ENCODE assay signal across 8 cellular contexts in genomic region chr3:142963266-142964149, GRCh38. TPM values are rescaled to one million over a fixed set of nuclear protein-coding genes. Genes with fewer than 3 reads are reported as not detected.
DNase-seq lines count a peak whose midpoint lies in the region; ATAC-seq, FAIRE-seq and TF ChIP-seq lines count a peak whose summit lies in the region.

PAQR9 (minus strand) TSS chr3:142963674; CDS start chr3:142963336, 338 bp downstream.

- FAIRE-seq in A549 (lab: Jason Lieb, UNC), result no peak

- H3K4me2 ChIP-seq in A549, result peak within 1 kb of the TSS; percentile 83
- H3K4me2 ChIP-seq in smooth muscle cell, result peak within 1 kb of the TSS; percentile 93

- H3K36me3 ChIP-seq in ascending aorta, result no peaks in the 10 kb centered on the region
- H3K36me3 ChIP-seq in iPS DF 6.9 (ENCODE audit: control insufficient read depth, insufficient read depth, low read length), result no peaks in the 10 kb centered on the region
- H3K36me3 ChIP-seq in smooth muscle cell (ENCODE audit: low read depth), result no peaks in the 10 kb centered on the region

- no peaks in the 10 kb centered on the region for H4K20me1 ChIP-seq in smooth muscle cell (ENCODE audit: low read depth)

- no peaks in the 10 kb centered on the region for H3F3A ChIP-seq in smooth muscle cell (ENCODE audit: low read depth)

- H3K4me3 ChIP-seq in A549, result peak within 1 kb of the TSS; percentile 59
- peak within 1 kb of the TSS; percentile 52 for H3K4me3 ChIP-seq in LNCaP clone FGC (ENCODE audit: low read depth, low read length)
- H3K4me3 ChIP-seq in ascending aorta, result peak within 1 kb of the TSS; percentile 68 to 83
- H3K4me3 ChIP-seq in iPS DF 6.9 (ENCODE audit: low read length), result peak within 1 kb of the TSS; percentile 61; the same call in 1 of the 2 replicates
- H3K4me3 ChIP-seq in smooth muscle cell, result peak within 1 kb of the TSS; percentile 67

- intact Hi-C loops in ascending aorta (cut with DNase I), result no loop called here

- TF ChIP-seq CTCF in A549 (IDR thresholded peaks at IDR 0.05) (peak; percentile 35; the same call in 2 of the 3 replicates), GM10266 (IDR thresholded peaks at IDR 0.05; ENCODE audit: control insufficient read depth, insufficient read depth, low read depth, missing control alignments) (no peak), LNCaP clone FGC (IDR thresholded peaks at IDR 0.05; ENCODE audit: control insufficient read depth, extremely low read depth, insufficient read depth) (no peak), ascending aorta (IDR thresholded peaks at IDR 0.05) (no peak), smooth muscle cell (IDR thresholded peaks at IDR 0.05; ENCODE audit: borderline replicate concordance, insufficient read depth, poor library complexity, severe bottlenecking) (no peak)

- H3K9ac ChIP-seq in smooth muscle cell (ENCODE audit: low read depth), result peak within 1 kb of the TSS; percentile 53

- H3K9me3 ChIP-seq in A549 (no peaks in the 10 kb centered on the region), ascending aorta (no peaks in the 10 kb centered on the region), iPS DF 6.9 (ENCODE audit: control insufficient read depth, insufficient read depth, low read length) (no peaks in the 10 kb centered on the region), smooth muscle cell (replicated peaks; ENCODE audit: low read depth) (no peaks in the 10 kb centered on the region)

- TF ChIP-seq RAD21 in A549 (conservative IDR thresholded peaks at IDR 0.05 in 1 of 2, IDR thresholded peaks at IDR 0.05 in 1 of 2), result peak in 1 of 2 experiments; percentile 14; a peak in 1 of 5 replicates

- ATAC-seq in A549, result peak; percentile 71 to 82

- 0% methylated on average over 5 of the region's 126 CpGs for whole genome bisulfite sequencing in A549 (ENCODE audit: missing lambda C conversion rate)
- no CpG with 5 or more reads among the region's 126 CpGs for WGBS in iPS DF 6.9 (ENCODE audit: insufficient coverage, insufficient read length)
- under 1% methylated on average over 92 of the region's 126 CpGs for WGBS in smooth muscle cell (ENCODE audit: low lambda C conversion rate)

- DNase-seq in A549 (ENCODE audit: low read depth in 1 of 2, low spot score in 1 of 2), result peak; percentile 44 to 58
- peak; percentile 57 for DNase-seq in GM10266 (ENCODE audit: extremely low spot score)
- DNase-seq in LNCaP clone FGC (ENCODE audit: low read depth), result no peak
- no peak for DNase-seq in ascending aorta (ENCODE audit: low spot score in 2 of 2)
- no peak for DNase-seq in iPS DF 6.9 (ENCODE audit: low read depth, low spot score)
- DNase-seq in smooth muscle cell (lab: John Stamatoyannopoulos, UW; ENCODE audit: unreplicated experiment), result no peak
- DNase-seq in SW480 (ENCODE audit: low spot score), result no peak
- DNase-seq in cortex of kidney (lab: John Stamatoyannopoulos, UW), result no peak

- no peak; the same call in none of the 2 replicates for TF ChIP-seq POLR2A in A549 (IDR thresholded peaks at IDR 0.05; ENCODE audit: low read length)

- CTCF ChIA-PET in A549 (lab: Yijun Ruan, JAX), result interaction anchor here (0.7 to 2.5 kb wide), 9 partner anchors 10 to 135 kb away, joined by 3 to 9 read pairs (median 3); no protein-coding TSS in a partner anchor

- H3K27me3 ChIP-seq in ascending aorta (no peaks in the 10 kb centered on the region), iPS DF 6.9 (ENCODE audit: control insufficient read depth, insufficient read depth, low read length) (peaks cover 9% of the 10 kb centered on the region; the same call in 1 of the 2 replicates), smooth muscle cell (ENCODE audit: low read depth) (peaks cover 51% of the 10 kb centered on the region)

- TF ChIP-seq EP300 in A549 (IDR thresholded peaks at IDR 0.05), result no peak

- H3K79me2 ChIP-seq in smooth muscle cell (ENCODE audit: low read depth), result no peaks in the 10 kb centered on the region

- H2AFZ ChIP-seq in smooth muscle cell (ENCODE audit: low read depth), result peak within 1 kb of the TSS; percentile 87

- H3K27ac ChIP-seq in A549 (peak within 1 kb of the TSS; percentile 71 to 94), ascending aorta (no peak within 1 kb of the TSS), iPS DF 6.9 (ENCODE audit: low read length) (no peak within 1 kb of the TSS), smooth muscle cell (ENCODE audit: low read depth) (no peak within 1 kb of the TSS)

- POLR2A ChIA-PET in A549 (lab: Yijun Ruan, JAX), result interaction anchor here (1.0 kb wide), 1 partner anchor 135 kb away, joined by 3 read pairs; no protein-coding TSS in a partner anchor

- peaks cover 43% of the 10 kb centered on the region for H3K4me1 ChIP-seq in A549
- H3K4me1 ChIP-seq in ascending aorta, result peaks cover 0 to 4% of the 10 kb centered on the region in 2 donors
- peaks cover 5% of the 10 kb centered on the region; the same call in 1 of the 2 replicates for H3K4me1 ChIP-seq in iPS DF 6.9 (ENCODE audit: control insufficient read depth, insufficient read depth, low read length)
- H3K4me1 ChIP-seq in smooth muscle cell (ENCODE audit: low read depth), result no peaks in the 10 kb centered on the region

TF ChIP-seq in A549, 52 proteins besides CTCF, POLR2A, EP300 and RAD21:
- TF ChIP-seq BHLHE40 (IDR thresholded peaks at IDR 0.05; ENCODE audit: low read depth, low read length), result no peak
- peak; percentile 65; the same call in 1 of the 2 replicates for TF ChIP-seq PHF8 (IDR thresholded peaks at IDR 0.05; ENCODE audit: borderline replicate concordance, low read depth)
- 0 out of 2 replicates have a peak, but pooled peaks have one; percentile 30 for TF ChIP-seq MAX (IDR thresholded peaks at IDR 0.05)
- no peak for TF ChIP-seq MAFK (IDR thresholded peaks at IDR 0.05; ENCODE audit: partially characterized antibody)
- TF ChIP-seq JUN (IDR thresholded peaks at IDR 0.05), result peak in 1 of 2 experiments; percentile 49; a peak in 2 of 5 replicates
- TF ChIP-seq SMC3 (IDR thresholded peaks at IDR 0.05), result 0 out of 3 replicates have a peak, but pooled peaks have one; percentile 27
- peak; percentile 24; the same call in 1 of the 3 replicates for TF ChIP-seq BCL3 (IDR thresholded peaks at IDR 0.05)
- TF ChIP-seq ZNF302 (CRISPR knock-in tag; IDR thresholded peaks at IDR 0.05), result no peak

RNA-seq across cellular contexts. Expression of gene PAQR9, which starts in this region (rescaled TPM):
- polyA plus RNA-seq in A549 (2011; rRNA removed) (3.0 TPM in 2 replicates), A549 (2017; fragmentation: RNase III; extraction: RNeasy Plus Mini Kit Qiagen cat#74134 plus additional on column Dnase treatment) (2.8 to 3.1 TPM (median 3.0 TPM) in 3 replicates), smooth muscle cell (1.0 TPM in 1 of 2 replicates, not detected in the other)
- polyA plus RNA-seq in A549 (2012; cell fraction: cytosol; rRNA removed), result 5.5 and 7.1 TPM in 2 replicates
- 5.0 and 9.9 TPM in 2 replicates for polyA plus RNA-seq in A549 (2012; cell fraction: nucleus; rRNA removed)
- polyA minus RNA-seq in A549 (2011; rRNA and poly(A)+ RNA removed), result 2.7 TPM in 2 replicates
- total RNA-seq in ascending aorta (not detected), smooth muscle cell (0.09 and 0.13 TPM in 2 replicates)

Comparison
In these comparisons a context has a peak if more than half of its experiments do, and no peak if none do; other contexts are left out.
1. DNase-seq: peak in A549 (2 of 2) and GM10266 (single experiment); none in LNCaP clone FGC (single experiment), ascending aorta (0 of 2), iPS DF 6.9 (single experiment), smooth muscle cell (single experiment), SW480 (single experiment) and cortex of kidney (single experiment).
2. H3K27ac ChIP-seq: peak in A549 (2 of 2); none in ascending aorta (0 of 2), iPS DF 6.9 (single experiment) and smooth muscle cell (single experiment).
3. Peak in every context shown above with its lines, with median percentiles within 50 percentile points of each other: H3K4me3 ChIP-seq.